Comparison of ENCODE assay signal across 8 cellular contexts in genomic region chr1:61318319-61319125, GRCh38.
DNase-seq lines count a peak whose midpoint lies in the region; ATAC-seq, FAIRE-seq and TF ChIP-seq lines count a peak whose summit lies in the region.

No MANE protein-coding gene starts in this region.

- H4K5ac ChIP-seq in H1 (ENCODE audit: insufficient read length, low read depth, low read length), result no peak overlapping the region

- no peak overlapping the region for H3K56ac ChIP-seq in H1 (replicated peaks; ENCODE audit: insufficient read length, low read depth, low read length)

- H3K27ac ChIP-seq in KMS-11 (peak overlapping the region; percentile 67), H1 (ENCODE audit: low read depth, low read length) (no peak overlapping the region)

- no peak for TF ChIP-seq RAD21 in H1 (IDR thresholded peaks at IDR 0.05 in 1 of 2, conservative IDR thresholded peaks at IDR 0.05 in 1 of 2; ENCODE audit: low read depth in 2 of 2, low read length in 2 of 2)

- no peak overlapping the region for H2AK5ac ChIP-seq in H1 (ENCODE audit: low read depth, low read length)

- H4K20me1 ChIP-seq in KMS-11 (ENCODE audit: insufficient read depth) (no peaks in the 10 kb centered on the region), H1 (replicated peaks in 1 of 2; ENCODE audit: control insufficient read depth in 1 of 2, insufficient read depth in 2 of 2, low read length in 2 of 2) (no peaks in the 10 kb centered on the region)

- TF ChIP-seq POLR2A in H1 (IDR thresholded peaks at IDR 0.05; ENCODE audit: control extremely low read depth in 1 of 2, low read depth in 2 of 2, low read length in 2 of 2), result no peak

- no peak for FAIRE-seq in H1 (lab: Jason Lieb, UNC)

- H3K4me3 ChIP-seq in KMS-11 (IDR thresholded peaks at IDR 0.05; ENCODE audit: insufficient read depth, low read depth, low read length) (peak overlapping the region; percentile 66), H1 (ENCODE audit: extremely low read depth in 1 of 4, insufficient read depth in 2 of 4, low read depth in 3 of 4, low read length in 4 of 4) (no peak overlapping the region), HAP-1 (no peak overlapping the region)

- H3K23ac ChIP-seq in H1 (ENCODE audit: insufficient read length), result no peak overlapping the region

- ATAC-seq in GM18519 (IDR thresholded peaks at IDR 0.05; ENCODE audit: low FRiP score, unreplicated experiment) (peak; percentile 100), GM21737 (IDR thresholded peaks at IDR 0.05; ENCODE audit: unreplicated experiment) (peak; percentile 99)

- POLR2A ChIA-PET in H1 (lab: Charles Lee; ENCODE audit: partially characterized antibody), result no interaction called here

- TF ChIP-seq CTCF in KMS-11 (conservative IDR thresholded peaks at IDR 0.05; ENCODE audit: low read depth, low read length), result no peak
- TF ChIP-seq CTCF in H1 (IDR thresholded peaks at IDR 0.05; ENCODE audit: control extremely low read depth in 1 of 3, insufficient read depth in 1 of 3, low read depth in 1 of 3, low read length in 3 of 3), result no peak

- no peak overlapping the region for H3K14ac ChIP-seq in H1 (ENCODE audit: insufficient read length)

- no peak overlapping the region for H4K8ac ChIP-seq in H1 (ENCODE audit: extremely low read depth, insufficient read depth, low read length)

- TF ChIP-seq EP300 in H1 (IDR thresholded peaks at IDR 0.05; ENCODE audit: borderline replicate concordance in 1 of 2, low read depth in 2 of 2, low read length in 2 of 2), result no peak

- H3K4me2 ChIP-seq in KMS-11 (peak overlapping the region; percentile 95), H1 (ENCODE audit: insufficient read depth in 1 of 2, low read depth in 2 of 2, low read length in 2 of 2) (no peak overlapping the region)

- in situ Hi-C loops in HAP-1 (cut with MboI; ENCODE audit: low sequenced_read_pairs), result no loop called here

- no peaks in the 10 kb centered on the region for H3K79me1 ChIP-seq in H1 (ENCODE audit: low read depth, low read length)

- no peaks in the 10 kb centered on the region for H3K23me2 ChIP-seq in H1 (ENCODE audit: low read depth, low read length)

- H3K9ac ChIP-seq in KMS-11 (peak overlapping the region; percentile 38; the same call in 1 of the 2 replicates), H1 (replicated peaks in 1 of 4; ENCODE audit: extremely low read depth in 1 of 4, low read depth in 3 of 4, low read length in 3 of 4) (no peak overlapping the region)

- H3K4me1 ChIP-seq in KMS-11 (ENCODE audit: low read depth, poor library complexity, severe bottlenecking) (peaks cover 50% of the 10 kb centered on the region), H1 (replicated peaks in 1 of 4; ENCODE audit: control insufficient read depth in 3 of 4, insufficient read depth in 4 of 4, low read length in 3 of 4) (peaks cover 0 to 8% (median 5%) of the 10 kb centered on the region in 4 experiments; a peak in 5 of 7 replicates), HAP-1 (peaks cover 20% of the 10 kb centered on the region)

- H2BK20ac ChIP-seq in H1 (ENCODE audit: low read length), result peak overlapping the region; percentile 84; the same call in 1 of the 2 replicates

- no peak overlapping the region for H2BK12ac ChIP-seq in H1 (ENCODE audit: low read depth, low read length)

- no peaks in the 10 kb centered on the region for H3K9me3 ChIP-seq in H1 (ENCODE audit: insufficient read depth in 2 of 2, low read depth in 1 of 2, low read length in 1 of 2)
- H3K9me3 ChIP-seq in HAP-1, result no peaks in the 10 kb centered on the region

- H3K4ac ChIP-seq in H1 (replicated peaks; ENCODE audit: insufficient read length, low read depth, low read length), result no peak overlapping the region

- H4K91ac ChIP-seq in H1 (replicated peaks; ENCODE audit: insufficient read length, low read length), result no peak overlapping the region

- no peaks in the 10 kb centered on the region for H3K27me3 ChIP-seq in KMS-11 (ENCODE audit: insufficient read depth, low read depth)
- H3K27me3 ChIP-seq in H1 (replicated peaks in 1 of 4; ENCODE audit: control insufficient read depth in 3 of 4, extremely low read depth in 1 of 4, insufficient read depth in 3 of 4, low read length in 3 of 4), result no peaks in the 10 kb centered on the region
- H3K27me3 ChIP-seq in HAP-1 (ENCODE audit: low read depth), result no peaks in the 10 kb centered on the region

- CTCF ChIA-PET in H1 (lab: Charles Lee; ENCODE audit: partially characterized antibody), result no interaction called here

- H2BK15ac ChIP-seq in H1 (ENCODE audit: low read length), result no peak overlapping the region

- no peak overlapping the region for H2BK120ac ChIP-seq in H1 (replicated peaks; ENCODE audit: low read depth, low read length)

- H3K18ac ChIP-seq in H1 (ENCODE audit: extremely low read depth, low read length), result no peak overlapping the region

- H3K79me2 ChIP-seq in KMS-11 (ENCODE audit: insufficient read depth, low read depth) (no peaks in the 10 kb centered on the region), H1 (ENCODE audit: control insufficient read depth in 1 of 2, insufficient read depth in 2 of 2, low read length in 2 of 2) (no peaks in the 10 kb centered on the region)

- DNase-seq in H1 (ENCODE audit: low read depth in 1 of 2, low spot score in 2 of 2) (no peak), pulmonary artery endothelial cell (ENCODE audit: low read depth, low spot score) (peak; percentile 66), 8988T (no peak), HAP-1 (ENCODE audit: low spot score in 2 of 2) (no peak), NCI-H748 treated with DMSO at 0.1 percent for 48 hours (lab: John Stamatoyannopoulos, UW) (no peak)

- no peak overlapping the region for H2BK5ac ChIP-seq in H1 (ENCODE audit: low read depth, low read length)

- WGBS in H1 (ENCODE audit: extremely low coverage in 1 of 2, insufficient coverage in 1 of 2, insufficient read length in 1 of 2, insufficient replicate concordance in 2 of 2, low coverage in 1 of 2, low lambda C conversion rate in 2 of 2, missing lambda C conversion rate in 1 of 2), 2 experiments, result 83% methylated on average over 8 of the region's 8 CpGs; no CpG with 5 or more reads in 1 of the 2 experiments

- H3K36me3 ChIP-seq in KMS-11 (ENCODE audit: insufficient read depth) (no peaks in the 10 kb centered on the region), H1 (ENCODE audit: control insufficient read depth in 2 of 4, insufficient read depth in 4 of 4, low read length in 3 of 4) (no peaks in the 10 kb centered on the region), HAP-1 (replicated peaks) (no peaks in the 10 kb centered on the region)

- H2AFZ ChIP-seq in KMS-11 (ENCODE audit: low read depth) (peak overlapping the region; percentile 12; the same call in 1 of the 2 replicates), H1 (ENCODE audit: low read length) (no peak overlapping the region)

TF ChIP-seq in H1, 55 proteins besides CTCF, POLR2A, EP300 and RAD21:
- TF ChIP-seq TCF12 (IDR thresholded peaks at IDR 0.05; ENCODE audit: low read depth, low read length) (no peak), BCL11A (IDR thresholded peaks at IDR 0.05; ENCODE audit: low read depth in 2 of 2, low read length in 2 of 2) (no peak), SRF (IDR thresholded peaks at IDR 0.05; ENCODE audit: low read depth, low read length) (no peak)
